27 cellular contexts compared by ENCODE assay signal in genomic region chr9:37141015-37141414, GRCh38. TPM values are rescaled to one million over a fixed set of nuclear protein-coding genes. Genes with fewer than 3 reads are reported as not detected.
DNase-seq lines count a peak whose midpoint lies in the region; ATAC-seq, FAIRE-seq and TF ChIP-seq lines count a peak whose summit lies in the region.
"Had no signal": no experiment of that assay in that cellular context is flagged by ENCODE, and none has a peak within 500 bp of the region (broad histone marks: within the 10 kb centered on the region; RNA-seq: fewer than 3 reads in every experiment).

No MANE protein-coding gene starts in this region.

- no peak overlapping the region for H3K4me3 Mint-ChIP-seq in chondrocyte (ENCODE audit: unreplicated experiment)
- H3K4me3 Mint-ChIP-seq in stimulated activated naive B cell treated with anti-CD40 and anti-IgM and Interleukin-4, amounts not matched to agents 10 μg/mL and 1 μg/mL and 100 μg/mL, for 72 hours, result peak overlapping the region; percentile 12 to 77
- H3K4me3 Mint-ChIP-seq: H9, HFFc6 had no signal

- H3K36me3 Mint-ChIP-seq in chondrocyte (ENCODE audit: low read depth), result peaks cover 6% of the 10 kb centered on the region
- peaks cover 22 to 36% of the 10 kb centered on the region in 2 donors for H3K36me3 Mint-ChIP-seq in stimulated activated naive B cell treated with anti-CD40 and anti-IgM and Interleukin-4, amounts not matched to agents 10 μg/mL and 1 μg/mL and 100 μg/mL, for 72 hours

- H2AFZ ChIP-seq in OCI-LY1 (ENCODE audit: low read length), result no peak overlapping the region
- H2AFZ ChIP-seq: GM23248 had no signal

- H3K9me3 ChIP-seq in OCI-LY1 (ENCODE audit: low read length), result no peaks in the 10 kb centered on the region
- H3K9me3 ChIP-seq in small intestine (ENCODE audit: control insufficient read depth, low read depth), result no peaks in the 10 kb centered on the region
- H3K9me3 ChIP-seq: BE2C had no signal

- no peaks in the 10 kb centered on the region for H4K20me1 ChIP-seq in OCI-LY1 (ENCODE audit: insufficient read depth, low read length)

- H3K9ac ChIP-seq in OCI-LY1 (ENCODE audit: low read length), result peak overlapping the region; percentile 94
- H3K9ac ChIP-seq: GM23248 had no signal

- H3K4me1 ChIP-seq in OCI-LY1 (ENCODE audit: insufficient read depth, low read length, severe bottlenecking) (peaks cover 99% of the 10 kb centered on the region), small intestine (ENCODE audit: control insufficient read depth in 2 of 2, insufficient read depth in 1 of 2, low read depth in 1 of 2, low read length in 1 of 2) (no peaks in the 10 kb centered on the region)

- H3K27ac ChIP-seq in OCI-LY1 (ENCODE audit: low read depth, low read length, poor library complexity, severe bottlenecking) (peak overlapping the region; percentile 94), substantia nigra (ENCODE audit: low read depth, low read length, poor library complexity, severe bottlenecking) (no peak overlapping the region), small intestine (ENCODE audit: low read depth in 1 of 2, low read length in 1 of 2) (no peak overlapping the region)
- H3K27ac ChIP-seq: GM23248, SK-N-MC had no signal

- H3K27me3 Mint-ChIP-seq in chondrocyte (ENCODE audit: low read depth), result no peaks in the 10 kb centered on the region
- H3K27me3 Mint-ChIP-seq in stimulated activated naive B cell treated with anti-CD40 and anti-IgM and Interleukin-4, amounts not matched to agents 10 μg/mL and 1 μg/mL and 100 μg/mL, for 72 hours, result no peaks in the 10 kb centered on the region
- H3K27me3 Mint-ChIP-seq: CD4-positive, CD25-positive, alpha-beta regulatory T cell had no signal

- H3K4me3 ChIP-seq in OCI-LY1 (ENCODE audit: low read depth, low read length, poor library complexity, severe bottlenecking) (peak overlapping the region; percentile 69), small intestine (ENCODE audit: low read depth in 1 of 2, low read length in 2 of 2) (no peak overlapping the region)
- H3K4me3 ChIP-seq: GM23248, SK-N-MC had no signal

- no peaks in the 10 kb centered on the region for H3K27me3 ChIP-seq in OCI-LY1 (ENCODE audit: insufficient read depth, low read length)
- no peaks in the 10 kb centered on the region for H3K27me3 ChIP-seq in small intestine (ENCODE audit: control insufficient read depth in 2 of 2, insufficient read depth in 2 of 2, low read length in 2 of 2)
- H3K27me3 ChIP-seq: BE2C had no signal

- TF ChIP-seq CTCF in OCI-LY1 (IDR thresholded peaks at IDR 0.05; ENCODE audit: low read length), result no peak
- TF ChIP-seq CTCF in chondrocyte (IDR thresholded peaks at IDR 0.05), result no peak

- H3K4me2 ChIP-seq in OCI-LY1 (ENCODE audit: low read length), result peak overlapping the region; percentile 93

- H3K79me2 ChIP-seq in OCI-LY1 (ENCODE audit: insufficient read depth, low read length), result peaks cover 100% of the 10 kb centered on the region

- no peaks in the 10 kb centered on the region for H3K9me2 ChIP-seq in OCI-LY1 (ENCODE audit: low read depth, low read length)

- H3K9me3 Mint-ChIP-seq in chondrocyte (ENCODE audit: low read depth), result no peaks in the 10 kb centered on the region
- peaks cover 0 to 1% of the 10 kb centered on the region in 2 donors for H3K9me3 Mint-ChIP-seq in stimulated activated naive B cell treated with anti-CD40 and anti-IgM and Interleukin-4, amounts not matched to agents 10 μg/mL and 1 μg/mL and 100 μg/mL, for 72 hours
- H3K9me3 Mint-ChIP-seq: H9, HFFc6 had no signal

- peaks cover 10% of the 10 kb centered on the region; the same call in 1 of the 2 replicates for H3F3A ChIP-seq in OCI-LY1 (ENCODE audit: insufficient read depth, low read length)

- peak overlapping the region; percentile 32 for H3K27ac Mint-ChIP-seq in chondrocyte (ENCODE audit: unreplicated experiment)
- peak overlapping the region; percentile 27 for H3K27ac Mint-ChIP-seq in stimulated activated naive B cell treated with anti-CD40 and anti-IgM and Interleukin-4, amounts not matched to agents 10 μg/mL and 1 μg/mL and 100 μg/mL, for 72 hours
- H3K27ac Mint-ChIP-seq: HFFc6 had no signal

- WGBS in small intestine, 3 donors, result 89 to 100% (median 95%) methylated on average over 2 of the region's 2 CpGs

- H3K36me3 ChIP-seq in OCI-LY1 (ENCODE audit: insufficient read depth, low read length), result peaks cover 19% of the 10 kb centered on the region
- H3K36me3 ChIP-seq in small intestine (ENCODE audit: control insufficient read depth in 2 of 2, insufficient read depth in 2 of 2, low read length in 2 of 2), result peaks cover 0 to 2% of the 10 kb centered on the region in 2 donors
- H3K36me3 ChIP-seq: BE2C had no signal

- peak; percentile 59 to 63 for ATAC-seq in stimulated activated naive B cell treated with anti-CD40 and anti-IgM and Interleukin-4, amounts not matched to agents 10 μg/mL and 1 μg/mL and 100 μg/mL, for 72 hours (replicated peaks)
- ATAC-seq: Panc1 had no signal

- FAIRE-seq in GM19239 (lab: Jason Lieb, UNC), result peak; percentile 87
- FAIRE-seq in small intestine (lab: Jason Lieb, UNC), result no peak

- H3K4me1 Mint-ChIP-seq in chondrocyte (ENCODE audit: low read depth), result peaks cover 37% of the 10 kb centered on the region
- H3K4me1 Mint-ChIP-seq in stimulated activated naive B cell treated with anti-CD40 and anti-IgM and Interleukin-4, amounts not matched to agents 10 μg/mL and 1 μg/mL and 100 μg/mL, for 72 hours, result peaks cover 30 to 57% of the 10 kb centered on the region in 2 donors

- no peak for DNase-seq in GM19239 (ENCODE audit: insufficient read length, low spot score)
- no peak for DNase-seq in chondrocyte (ENCODE audit: low spot score)
- no peak for DNase-seq in stimulated activated naive B cell treated with anti-CD40 and anti-IgM and Interleukin-4, amounts not matched to agents 10 μg/mL and 1 μg/mL and 100 μg/mL, for 72 hours
- DNase-seq in substantia nigra (lab: John Stamatoyannopoulos, UW), result no peak
- DNase-seq in SHP77 treated with DMSO at 0.1 percent for 48 hours (lab: John Stamatoyannopoulos, UW), result no peak
- DNase-seq in small intestine, result no peak
- DNase-seq: BE2C; CD4-positive, CD25-positive, alpha-beta regulatory T cell; DMS153; DND-41; GM23248; H9; HFFc6; KBM-7; MM.1S; NCI-H1048; NCI-H1417; NCI-H1694; NCI-H2029 treated with DMSO at 0.1 percent for 48 hours; NCI-H446 treated with DMSO at 0.1 percent for 48 hours; NCI-H82; NK-92 treated with Interleukin-12 subunit alpha and Interleukin-12 subunit beta, amount 100 ng/mL, for 24 hours; SIG-M5; SW 1271 had no signal

RNA-seq across cellular contexts. Expression of gene ZCCHC7, which starts 20.6 kb away (rescaled TPM):
- total RNA-seq in chondrocyte, result 21.9 to 26.6 TPM (median 22.5 TPM) in 3 replicates
- polyA plus RNA-seq in small intestine, result 1 to 10 TPM; 4.9 to 9.1 (median 6.7) TPM
